Comparison of ENCODE assay signal across 32 cellular contexts in genomic region chr6:40916816-40917215, GRCh38.
"Had no signal": no experiment of that assay in that cellular context is flagged by ENCODE, and none has a peak within 500 bp of the region (broad histone marks: within the 10 kb centered on the region; RNA-seq: fewer than 3 reads in every experiment).

No MANE protein-coding gene starts in this region.

- H3K4me3 ChIP-seq: breast epithelium, esophagus muscularis mucosa, left lung, lower lobe of right lung, pancreas, prostate gland, sigmoid colon, vagina had no signal

- H3K27ac ChIP-seq: breast epithelium, esophagus muscularis mucosa, left lung, lower lobe of right lung, pancreas, prostate gland, vagina had no signal

- H3K9me3 Mint-ChIP-seq: activated CD4-positive, alpha-beta memory T cell treated with anti-CD3 and anti-CD28 coated beads for 36 hours; activated CD4-positive, alpha-beta T cell treated with anti-CD3 and anti-CD28 coated beads, Interleukin-2, amount 10 ng/mL, durations not matched to agents 24 days and 14 days; activated T-helper 1 cell treated with anti-CD3 and anti-CD28 coated beads, Interleukin-12 subunit alpha, Interleukin-12 subunit beta, Interleukin-2, Interleukin-4 antibody, amounts not matched to agents 30 ng/mL and 10 ng/mL and 1 ng/mL, durations not matched to agents 14 hours and 24 hours and 36 hours; central memory CD8-positive, alpha-beta T cell; dendritic cell treated with granulocyte-macrophage colony-stimulating factor and Interleukin-4, amounts not matched to agents 40 ng/mL and 50 ng/mL, for 4 days; endodermal cell; natural killer cell treated with Interleukin-12 subunit alpha and Interleukin-12 subunit beta and Interleukin-15 and Interleukin-18, amount 100 ng/mL, for 72 hours; stimulated activated effector memory CD8-positive, alpha-beta T cell treated with anti-CD3 and anti-CD28 coated beads, Interleukin-12 subunit alpha, Interleukin-12 subunit beta, amount 100 ng/mL, for 72 hours; stimulated activated naive CD8-positive, alpha-beta T cell treated with anti-CD3 and anti-CD28 coated beads, Interleukin-15, Interleukin-2, amounts not matched to agents 100 ng/mL and 50 ng/mL, for 24 hours; type B pancreatic cell had no signal

- ATAC-seq: left lung; lower lobe of right lung; natural killer cell treated with Interleukin-12 subunit alpha and Interleukin-12 subunit beta and Interleukin-15 and Interleukin-18, amount 100 ng/mL, for 72 hours; pancreas; stimulated activated effector memory CD8-positive, alpha-beta T cell treated with anti-CD3 and anti-CD28 coated beads, Interleukin-12 subunit alpha, Interleukin-12 subunit beta, amount 100 ng/mL, for 72 hours; T-helper 17 cell had no signal

- H3K9me3 ChIP-seq: breast epithelium, esophagus muscularis mucosa, left lung, lower lobe of right lung, pancreas, prostate gland, sigmoid colon, vagina had no signal

- H3K36me3 ChIP-seq: breast epithelium, esophagus muscularis mucosa, left lung, lower lobe of right lung, pancreas, prostate gland, sigmoid colon, vagina had no signal

- H3K4me3 Mint-ChIP-seq: activated CD4-positive, alpha-beta memory T cell treated with anti-CD3 and anti-CD28 coated beads for 36 hours; activated CD4-positive, alpha-beta T cell treated with anti-CD3 and anti-CD28 coated beads, Interleukin-2, amount 10 ng/mL, durations not matched to agents 24 days and 14 days; activated T-helper 1 cell treated with anti-CD3 and anti-CD28 coated beads, Interleukin-12 subunit alpha, Interleukin-12 subunit beta, Interleukin-2, Interleukin-4 antibody, amounts not matched to agents 30 ng/mL and 10 ng/mL and 1 ng/mL, durations not matched to agents 14 hours and 24 hours and 36 hours; central memory CD8-positive, alpha-beta T cell; dendritic cell treated with granulocyte-macrophage colony-stimulating factor and Interleukin-4, amounts not matched to agents 40 ng/mL and 50 ng/mL, for 4 days; endodermal cell; natural killer cell treated with Interleukin-12 subunit alpha and Interleukin-12 subunit beta and Interleukin-15 and Interleukin-18, amount 100 ng/mL, for 72 hours; stimulated activated effector memory CD8-positive, alpha-beta T cell treated with anti-CD3 and anti-CD28 coated beads, Interleukin-12 subunit alpha, Interleukin-12 subunit beta, amount 100 ng/mL, for 72 hours; stimulated activated naive CD8-positive, alpha-beta T cell treated with anti-CD3 and anti-CD28 coated beads, Interleukin-15, Interleukin-2, amounts not matched to agents 100 ng/mL and 50 ng/mL, for 24 hours; T-helper 17 cell; type B pancreatic cell had no signal

- H3K27me3 ChIP-seq: breast epithelium, esophagus muscularis mucosa, left lung, pancreas, sigmoid colon, vagina had no signal

- H3K27me3 Mint-ChIP-seq: dendritic cell treated with granulocyte-macrophage colony-stimulating factor and Interleukin-4, amounts not matched to agents 40 ng/mL and 50 ng/mL, for 4 days had no signal

- DNase-seq: activated CD4-positive, alpha-beta memory T cell treated with anti-CD3 and anti-CD28 coated beads for 36 hours; activated CD4-positive, alpha-beta T cell treated with anti-CD3 and anti-CD28 coated beads, Interleukin-2, amount 10 ng/mL, durations not matched to agents 24 days and 14 days; activated CD4-positive, CD25-positive, alpha-beta regulatory T cell treated with anti-CD3 and anti-CD28 coated beads, Interleukin-2, amount 50 U/mL, for 72 hours; activated CD8-positive, alpha-beta memory T cell treated with anti-CD3 and anti-CD28 coated beads, Interleukin-2, amount 50 U/mL, for 4 hours; activated effector memory CD4-positive, alpha-beta T cell treated with anti-CD3 and anti-CD28 coated beads, Interleukin-2, amount 50 U/mL, for 16 hours; activated naive CD4-positive, alpha-beta T cell treated with anti-CD3 and anti-CD28 coated beads, Interleukin-2, amount 50 U/mL, for 16 hours; activated T-cell treated with anti-CD3 and anti-CD28 coated beads, Interleukin-2, amount 50 U/mL, for 1 hour; amygdala; endodermal cell; kidney glomerular epithelial cell; left lung; lower lobe of right lung; mesendoderm; nucleus accumbens; pancreas; sigmoid colon; small intestine; stimulated activated CD4-positive, alpha-beta T cell treated with anti-CD3 and anti-CD28 coated beads, Interleukin-4, amount 100 ng/mL, for 24 hours; substantia nigra; T-helper 17 cell; T1000 had no signal

- H3K4me1 ChIP-seq: breast epithelium, left lung, lower lobe of right lung, prostate gland had no signal

- H3K27ac Mint-ChIP-seq: activated CD4-positive, alpha-beta memory T cell treated with anti-CD3 and anti-CD28 coated beads for 36 hours; activated CD4-positive, alpha-beta T cell treated with anti-CD3 and anti-CD28 coated beads, Interleukin-2, amount 10 ng/mL, durations not matched to agents 24 days and 14 days; activated T-helper 1 cell treated with anti-CD3 and anti-CD28 coated beads, Interleukin-12 subunit alpha, Interleukin-12 subunit beta, Interleukin-2, Interleukin-4 antibody, amounts not matched to agents 30 ng/mL and 10 ng/mL and 1 ng/mL, durations not matched to agents 14 hours and 24 hours and 36 hours; dendritic cell treated with granulocyte-macrophage colony-stimulating factor and Interleukin-4, amounts not matched to agents 40 ng/mL and 50 ng/mL, for 4 days; endodermal cell; natural killer cell treated with Interleukin-12 subunit alpha and Interleukin-12 subunit beta and Interleukin-15 and Interleukin-18, amount 100 ng/mL, for 72 hours; stimulated activated effector memory CD8-positive, alpha-beta T cell treated with anti-CD3 and anti-CD28 coated beads, Interleukin-12 subunit alpha, Interleukin-12 subunit beta, amount 100 ng/mL, for 72 hours; stimulated activated naive CD8-positive, alpha-beta T cell treated with anti-CD3 and anti-CD28 coated beads, Interleukin-15, Interleukin-2, amounts not matched to agents 100 ng/mL and 50 ng/mL, for 24 hours; T-helper 17 cell; type B pancreatic cell had no signal

- H3K36me3 Mint-ChIP-seq: activated CD4-positive, alpha-beta memory T cell treated with anti-CD3 and anti-CD28 coated beads for 36 hours; natural killer cell treated with Interleukin-12 subunit alpha and Interleukin-12 subunit beta and Interleukin-15 and Interleukin-18, amount 100 ng/mL, for 72 hours; stimulated activated effector memory CD8-positive, alpha-beta T cell treated with anti-CD3 and anti-CD28 coated beads, Interleukin-12 subunit alpha, Interleukin-12 subunit beta, amount 100 ng/mL, for 72 hours had no signal

- H3K4me1 Mint-ChIP-seq: activated CD4-positive, alpha-beta T cell treated with anti-CD3 and anti-CD28 coated beads, Interleukin-2, amount 10 ng/mL, durations not matched to agents 24 days and 14 days; central memory CD8-positive, alpha-beta T cell; stimulated activated effector memory CD8-positive, alpha-beta T cell treated with anti-CD3 and anti-CD28 coated beads, Interleukin-12 subunit alpha, Interleukin-12 subunit beta, amount 100 ng/mL, for 72 hours had no signal
